ENCODE assay signal across 18 cellular contexts in the genomic region with DNA sequence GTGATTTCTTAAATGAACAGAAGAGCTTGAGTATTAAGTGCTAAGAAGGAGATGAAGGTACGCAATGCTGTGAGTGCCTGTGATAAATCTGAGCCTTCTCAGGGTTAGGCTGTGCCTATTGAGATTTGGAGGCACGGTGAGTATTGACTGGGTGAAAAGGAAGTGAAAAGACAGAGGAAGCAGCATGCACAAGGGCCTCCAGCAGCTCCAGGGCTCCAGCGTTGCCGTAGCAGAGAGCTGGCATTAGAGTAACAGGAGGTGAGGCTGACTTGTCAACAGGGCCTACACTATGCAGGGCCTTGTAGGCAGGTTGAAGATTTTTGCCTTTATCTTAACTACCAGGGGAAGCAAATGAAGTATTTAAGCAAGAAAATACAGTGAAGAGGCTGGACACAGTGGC. TPM values are rescaled to one million over a fixed set of nuclear protein-coding genes. Genes with fewer than 3 reads are reported as not detected.
DNase-seq lines count a peak whose midpoint lies in the region; ATAC-seq, FAIRE-seq and TF ChIP-seq lines count a peak whose summit lies in the region.
"Had no signal": no experiment of that assay in that cellular context is flagged by ENCODE, and none has a peak within 500 bp of the region (broad histone marks: within the 10 kb centered on the region; RNA-seq: fewer than 3 reads in every experiment).

No MANE protein-coding gene starts in this region.

- peaks cover 8% of the 10 kb centered on the region for H3F3A ChIP-seq in neural progenitor cell (ENCODE audit: low read depth)

- H3K27ac ChIP-seq in CD4-positive, CD25-positive, alpha-beta regulatory T cell (ENCODE audit: insufficient read depth, low read length, poor library complexity, severe bottlenecking): no peak overlapping the region
- no peak overlapping the region for H3K27ac ChIP-seq in neural progenitor cell

- H3K27me3 Mint-ChIP-seq in CD4-positive, CD25-positive, alpha-beta regulatory T cell: peaks cover 5% of the 10 kb centered on the region
- no peaks in the 10 kb centered on the region for H3K27me3 Mint-ChIP-seq in activated naive CD8-positive, alpha-beta T cell
- peaks cover 9% of the 10 kb centered on the region for H3K27me3 Mint-ChIP-seq in neural progenitor cell (ENCODE audit: insufficient read depth, low read depth)
- H3K27me3 Mint-ChIP-seq in activated CD4-positive, alpha-beta T cell treated with anti-CD3 and anti-CD28 coated beads, Interleukin-2, amount 10 ng/mL, durations not matched to agents 24 days and 14 days: no peaks in the 10 kb centered on the region
- H3K27me3 Mint-ChIP-seq: central memory CD8-positive, alpha-beta T cell had no signal

- TF ChIP-seq CTCF in neural progenitor cell (IDR thresholded peaks at IDR 0.05): no peak

- H3K9ac ChIP-seq in neural progenitor cell: no peak overlapping the region

- DNase-seq in CD4-positive, CD25-positive, alpha-beta regulatory T cell: peak in 1 of 3 donors; percentile 10
- DNase-seq in GM19239 (ENCODE audit: insufficient read length, low spot score): no peak
- no peak for DNase-seq in neural progenitor cell (ENCODE audit: low spot score)
- DNase-seq in activated CD4-positive, alpha-beta T cell treated with anti-CD3 and anti-CD28 coated beads, Interleukin-2, amount 10 ng/mL, durations not matched to agents 24 days and 14 days: no peak
- DNase-seq in pons (ENCODE audit: low spot score): no peak
- DNase-seq: DMS79, gastrocnemius medialis, mesendoderm, NCI-H1930, occipital lobe, small intestine had no signal

- H3K4me1 Mint-ChIP-seq in CD4-positive, CD25-positive, alpha-beta regulatory T cell: peaks cover 0 to 32% (median 8%) of the 10 kb centered on the region in 4 donors
- peaks cover 41% of the 10 kb centered on the region for H3K4me1 Mint-ChIP-seq in activated naive CD8-positive, alpha-beta T cell (ENCODE audit: low read depth)
- H3K4me1 Mint-ChIP-seq in neural progenitor cell: peaks cover 52% of the 10 kb centered on the region
- peaks cover 23% of the 10 kb centered on the region for H3K4me1 Mint-ChIP-seq in activated CD4-positive, alpha-beta T cell treated with anti-CD3 and anti-CD28 coated beads, Interleukin-2, amount 10 ng/mL, durations not matched to agents 24 days and 14 days

- no peaks in the 10 kb centered on the region for H3K36me3 ChIP-seq in CD4-positive, CD25-positive, alpha-beta regulatory T cell (ENCODE audit: control insufficient read depth, insufficient read depth, low read length)
- H3K36me3 ChIP-seq in neural progenitor cell: no peaks in the 10 kb centered on the region
- H3K36me3 ChIP-seq: Peyer's patch had no signal

- intact Hi-C loops in activated CD4-positive, alpha-beta T cell treated with anti-CD3 and anti-CD28 coated beads, Interleukin-2, amount 10 ng/mL, durations not matched to agents 24 days and 14 days (cut with micrococcal nuclease): no loop called here

- no peak overlapping the region for H3K4me2 ChIP-seq in neural progenitor cell

- H3K36me3 Mint-ChIP-seq in CD4-positive, CD25-positive, alpha-beta regulatory T cell: no peaks in the 10 kb centered on the region
- H3K36me3 Mint-ChIP-seq in activated naive CD8-positive, alpha-beta T cell: no peaks in the 10 kb centered on the region
- H3K36me3 Mint-ChIP-seq in neural progenitor cell: no peaks in the 10 kb centered on the region
- H3K36me3 Mint-ChIP-seq in activated CD4-positive, alpha-beta T cell treated with anti-CD3 and anti-CD28 coated beads, Interleukin-2, amount 10 ng/mL, durations not matched to agents 24 days and 14 days (ENCODE audit: low read depth): no peaks in the 10 kb centered on the region
- H3K36me3 Mint-ChIP-seq: activated naive CD4-positive, alpha-beta T cell treated with anti-CD3 and anti-CD28 coated beads, Interleukin-2, amount 50 U/mL, for 72 hours had no signal

- H3K4me3 Mint-ChIP-seq in CD4-positive, CD25-positive, alpha-beta regulatory T cell: no peak overlapping the region
- no peak overlapping the region for H3K4me3 Mint-ChIP-seq in activated naive CD8-positive, alpha-beta T cell
- no peak overlapping the region for H3K4me3 Mint-ChIP-seq in neural progenitor cell
- no peak overlapping the region for H3K4me3 Mint-ChIP-seq in activated CD4-positive, alpha-beta T cell treated with anti-CD3 and anti-CD28 coated beads, Interleukin-2, amount 10 ng/mL, durations not matched to agents 24 days and 14 days
- H3K4me3 Mint-ChIP-seq: central memory CD8-positive, alpha-beta T cell had no signal

- no peaks in the 10 kb centered on the region for H3K79me2 ChIP-seq in neural progenitor cell (ENCODE audit: low read depth)

- H3K4me1 ChIP-seq in CD4-positive, CD25-positive, alpha-beta regulatory T cell (ENCODE audit: control insufficient read depth, insufficient read depth, low read length, poor library complexity, severe bottlenecking): no peaks in the 10 kb centered on the region
- peaks cover 21% of the 10 kb centered on the region for H3K4me1 ChIP-seq in neural progenitor cell

- FAIRE-seq in GM19239 (lab: Jason Lieb, UNC): peak; percentile 35
- FAIRE-seq: endometrium, small intestine had no signal

- no peak overlapping the region for H3K4me3 ChIP-seq in CD4-positive, CD25-positive, alpha-beta regulatory T cell (ENCODE audit: low read depth, low read length)
- no peak overlapping the region for H3K4me3 ChIP-seq in neural progenitor cell
- H3K4me3 ChIP-seq: gastrocnemius medialis, Peyer's patch had no signal

- no peaks in the 10 kb centered on the region for H3K9me3 ChIP-seq in CD4-positive, CD25-positive, alpha-beta regulatory T cell (ENCODE audit: control insufficient read depth in 2 of 2, low read length in 2 of 2)
- H3K9me3 ChIP-seq in neural progenitor cell (ENCODE audit: low read depth): no peaks in the 10 kb centered on the region
- H3K9me3 ChIP-seq: gastrocnemius medialis, Peyer's patch had no signal

- no peaks in the 10 kb centered on the region for H3K27me3 ChIP-seq in CD4-positive, CD25-positive, alpha-beta regulatory T cell (ENCODE audit: control insufficient read depth, insufficient read depth, low read length)
- no peaks in the 10 kb centered on the region for H3K27me3 ChIP-seq in neural progenitor cell
- H3K27me3 ChIP-seq: gastrocnemius medialis, Peyer's patch had no signal

- no peaks in the 10 kb centered on the region for H4K20me1 ChIP-seq in neural progenitor cell (ENCODE audit: low read depth)

- peak overlapping the region in 2 of 3 donors; percentile 53 to 71 for H3K27ac Mint-ChIP-seq in CD4-positive, CD25-positive, alpha-beta regulatory T cell
- peak overlapping the region; percentile 37 for H3K27ac Mint-ChIP-seq in activated naive CD8-positive, alpha-beta T cell
- peak overlapping the region; percentile 33 for H3K27ac Mint-ChIP-seq in neural progenitor cell
- no peak overlapping the region for H3K27ac Mint-ChIP-seq in activated CD4-positive, alpha-beta T cell treated with anti-CD3 and anti-CD28 coated beads, Interleukin-2, amount 10 ng/mL, durations not matched to agents 24 days and 14 days

- H2AFZ ChIP-seq in neural progenitor cell (replicated peaks): no peak overlapping the region

- peak in 1 of 2 donors; percentile 39 for ATAC-seq in CD4-positive, CD25-positive, alpha-beta regulatory T cell (ENCODE audit: low read depth in 2 of 2)
- no peak for ATAC-seq in HG03354 (IDR thresholded peaks at IDR 0.05; ENCODE audit: poor library complexity, severe bottlenecking, unreplicated experiment)
- no peak for ATAC-seq in GM21723 (IDR thresholded peaks at IDR 0.05; ENCODE audit: unreplicated experiment)
- ATAC-seq: activated naive CD4-positive, alpha-beta T cell treated with anti-CD3 and anti-CD28 coated beads, Interleukin-2, amount 50 U/mL, for 72 hours; gastrocnemius medialis had no signal

- peaks cover 0 to 2% (median 0%) of the 10 kb centered on the region in 7 donors for H3K9me3 Mint-ChIP-seq in CD4-positive, CD25-positive, alpha-beta regulatory T cell
- no peaks in the 10 kb centered on the region for H3K9me3 Mint-ChIP-seq in activated naive CD8-positive, alpha-beta T cell (ENCODE audit: low read depth)
- H3K9me3 Mint-ChIP-seq in neural progenitor cell: no peaks in the 10 kb centered on the region
- no peaks in the 10 kb centered on the region for H3K9me3 Mint-ChIP-seq in activated CD4-positive, alpha-beta T cell treated with anti-CD3 and anti-CD28 coated beads, Interleukin-2, amount 10 ng/mL, durations not matched to agents 24 days and 14 days
- H3K9me3 Mint-ChIP-seq: central memory CD8-positive, alpha-beta T cell had no signal

RNA-seq across cellular contexts. Expression of a gene that starts 54.1 kb away (rescaled TPM):
- 213 TPM for total RNA-seq in CD4-positive, CD25-positive, alpha-beta regulatory T cell
- 100 to 1,000 TPM; 167 to 224 (median 195) TPM for polyA plus RNA-seq in CD4-positive, CD25-positive, alpha-beta regulatory T cell
- total RNA-seq in neural progenitor cell (ENCODE audit: low replicate concordance): 57.7 and 106 TPM in 2 replicates
- total RNA-seq in activated CD4-positive, alpha-beta T cell treated with anti-CD3 and anti-CD28 coated beads, Interleukin-2, amount 10 ng/mL, durations not matched to agents 24 days and 14 days: 45.2 and 53.6 TPM in 2 replicates
